10 cellular contexts compared by ENCODE assay signal in genomic region chr20:20184149-20184548, GRCh38.
DNase-seq lines count a peak whose midpoint lies in the region; ATAC-seq and TF ChIP-seq lines count a peak whose summit lies in the region.
"Had no signal": no experiment of that assay in that cellular context is flagged by ENCODE, and none has a peak within 500 bp of the region (broad histone marks: within the 10 kb centered on the region; RNA-seq: fewer than 3 reads in every experiment).

No MANE protein-coding gene starts in this region.

- peaks cover 6% of the 10 kb centered on the region for H3K27me3 Mint-ChIP-seq in activated CD4-positive, alpha-beta memory T cell treated with anti-CD3 and anti-CD28 coated beads for 36 hours
- H3K27me3 Mint-ChIP-seq in activated CD4-positive, alpha-beta memory T cell treated with anti-CD3 and anti-CD28 coated beads, Interleukin-2, amount 10 ng/mL, durations not matched to agents 7 days and 5 days, result peaks cover 3% of the 10 kb centered on the region
- peaks cover 3% of the 10 kb centered on the region; the same call in 1 of the 2 replicates for H3K27me3 Mint-ChIP-seq in WTC11 (ENCODE audit: low read depth)

- no peak for ATAC-seq in WTC11

- no peak overlapping the region for H2BK120ac ChIP-seq in trophoblast cell (ENCODE audit: insufficient read depth, low read length, poor library complexity)

- H3K9me3 ChIP-seq in trophoblast cell (ENCODE audit: insufficient read depth, low read depth, low read length) (peaks cover 3% of the 10 kb centered on the region), tibial artery (no peaks in the 10 kb centered on the region)

- no peak overlapping the region for H3K4me3 Mint-ChIP-seq in activated CD4-positive, alpha-beta memory T cell treated with anti-CD3 and anti-CD28 coated beads for 36 hours
- no peak overlapping the region for H3K4me3 Mint-ChIP-seq in activated CD4-positive, alpha-beta memory T cell treated with anti-CD3 and anti-CD28 coated beads, Interleukin-2, amount 10 ng/mL, durations not matched to agents 7 days and 5 days
- H3K4me3 Mint-ChIP-seq in WTC11, result no peak overlapping the region

- no peak overlapping the region for H3K4me2 ChIP-seq in trophoblast cell (ENCODE audit: low read length)

- CTCF ChIA-PET in activated CD4-positive, alpha-beta memory T cell treated with anti-CD3 and anti-CD28 coated beads for 36 hours (lab: Charles Lee), result interaction anchor here (0.5 to 1.9 kb wide), 9 partner anchors 18 to 410 kb away, joined by 3 to 9 read pairs (median 3); partner anchors contain the start of genes CFAP61 and CRNKL1
- CTCF ChIA-PET in activated CD4-positive, alpha-beta memory T cell treated with anti-CD3 and anti-CD28 coated beads, Interleukin-2, amount 10 ng/mL, durations not matched to agents 7 days and 5 days (lab: Charles Lee), result interaction anchor here (1.3 to 1.6 kb wide), 3 partner anchors 55 to 414 kb away, joined by 3 to 10 read pairs (median 4); no protein-coding TSS in a partner anchor
- CTCF ChIA-PET in WTC11 (lab: Charles Lee), result interaction anchor here (0.6 to 1.8 kb wide), 14 partner anchors 10 to 410 kb away, joined by 3 to 11 read pairs (median 4); no protein-coding TSS in a partner anchor

- H4K8ac ChIP-seq in trophoblast cell (ENCODE audit: low read depth, low read length), result no peak overlapping the region

- H2BK5ac ChIP-seq in trophoblast cell (ENCODE audit: low read depth, low read length, poor library complexity), result no peak overlapping the region

- no peaks in the 10 kb centered on the region for H3K27me3 ChIP-seq in HL-60 (ENCODE audit: insufficient read depth, poor library complexity, severe bottlenecking)
- H3K27me3 ChIP-seq in trophoblast cell (ENCODE audit: insufficient read depth, low read length), result no peaks in the 10 kb centered on the region
- no peaks in the 10 kb centered on the region for H3K27me3 ChIP-seq in tibial artery

- no peak overlapping the region for H3K27ac ChIP-seq in HL-60 (replicated peaks)
- no peak overlapping the region for H3K27ac ChIP-seq in trophoblast cell (ENCODE audit: low read depth, low read length)
- no peak overlapping the region for H3K27ac ChIP-seq in tibial artery

- no peaks in the 10 kb centered on the region for H3K36me3 Mint-ChIP-seq in activated CD4-positive, alpha-beta memory T cell treated with anti-CD3 and anti-CD28 coated beads for 36 hours
- no peaks in the 10 kb centered on the region for H3K36me3 Mint-ChIP-seq in activated CD4-positive, alpha-beta memory T cell treated with anti-CD3 and anti-CD28 coated beads, Interleukin-2, amount 10 ng/mL, durations not matched to agents 7 days and 5 days (ENCODE audit: low read depth)
- H3K36me3 Mint-ChIP-seq in WTC11, result no peaks in the 10 kb centered on the region

- TF ChIP-seq CTCF in HL-60 (IDR thresholded peaks at IDR 0.05; ENCODE audit: insufficient read depth, low read length) (peak; percentile 24), WTC11 (IDR thresholded peaks at IDR 0.05) (peak; percentile 47), tibial artery (IDR thresholded peaks at IDR 0.05) (peak in 1 of 2 experiments; percentile 7)

- no peak overlapping the region for H4K91ac ChIP-seq in trophoblast cell (ENCODE audit: low read depth, low read length)

- no CpG with 5 or more reads among the region's 1 CpG for WGBS in trophoblast cell (ENCODE audit: extremely low coverage, insufficient coverage, insufficient read length)

- no peak overlapping the region for H2AFZ ChIP-seq in trophoblast cell (ENCODE audit: insufficient read depth, low read length, poor library complexity)

- H4K12ac ChIP-seq in trophoblast cell (ENCODE audit: low read depth, low read length), result no peak overlapping the region

- H3K18ac ChIP-seq in trophoblast cell (ENCODE audit: low read length), result no peak overlapping the region

- no peak overlapping the region for H2BK12ac ChIP-seq in trophoblast cell (ENCODE audit: low read length)

- H3K79me2 ChIP-seq in trophoblast cell (ENCODE audit: control insufficient read depth, insufficient read depth, low read length, poor library complexity), result no peaks in the 10 kb centered on the region

- intact Hi-C loops in activated CD4-positive, alpha-beta memory T cell treated with anti-CD3 and anti-CD28 coated beads for 36 hours (cut with micrococcal nuclease), result loop anchor here (10.0 kb wide), 1 partner anchor 381 kb away; no protein-coding TSS in a partner anchor
- intact Hi-C loops in tibial artery (cut with DNase I; ENCODE audit: low total_unique reads), result no loop called here

- H3K36me3 ChIP-seq in trophoblast cell (ENCODE audit: control insufficient read depth in 1 of 2, insufficient read depth in 2 of 2, low read length in 2 of 2), result no peaks in the 10 kb centered on the region
- no peaks in the 10 kb centered on the region for H3K36me3 ChIP-seq in tibial artery

- no peak overlapping the region for H3K4ac ChIP-seq in trophoblast cell (ENCODE audit: low read depth, low read length)

- no peaks in the 10 kb centered on the region for H3K4me1 Mint-ChIP-seq in activated CD4-positive, alpha-beta memory T cell treated with anti-CD3 and anti-CD28 coated beads for 36 hours (ENCODE audit: low read depth)
- H3K4me1 Mint-ChIP-seq in activated CD4-positive, alpha-beta memory T cell treated with anti-CD3 and anti-CD28 coated beads, Interleukin-2, amount 10 ng/mL, durations not matched to agents 7 days and 5 days, result no peaks in the 10 kb centered on the region
- 0 out of 2 replicates have a peak, but pooled peaks cover 2% of the 10 kb centered on the region for H3K4me1 Mint-ChIP-seq in WTC11

- no peak overlapping the region for H3K9ac ChIP-seq in trophoblast cell (ENCODE audit: low read length)

- H3K9me3 Mint-ChIP-seq in activated CD4-positive, alpha-beta memory T cell treated with anti-CD3 and anti-CD28 coated beads for 36 hours, result peaks cover 2% of the 10 kb centered on the region
- H3K9me3 Mint-ChIP-seq in activated CD4-positive, alpha-beta memory T cell treated with anti-CD3 and anti-CD28 coated beads, Interleukin-2, amount 10 ng/mL, durations not matched to agents 7 days and 5 days, result no peaks in the 10 kb centered on the region
- H3K9me3 Mint-ChIP-seq in WTC11, result peaks cover 21% of the 10 kb centered on the region

- DNase-seq in activated CD4-positive, alpha-beta memory T cell treated with anti-CD3 and anti-CD28 coated beads for 36 hours, result peak; percentile 17
- no peak for DNase-seq in activated CD4-positive, alpha-beta memory T cell treated with anti-CD3 and anti-CD28 coated beads, Interleukin-2, amount 10 ng/mL, durations not matched to agents 7 days and 5 days
- DNase-seq in HL-60 (ENCODE audit: low read depth in 1 of 2, low spot score in 1 of 2), result peak; percentile 12 to 21
- DNase-seq in WTC11 (ENCODE audit: low spot score), result peak; percentile 29
- peak; percentile 35 to 70 for DNase-seq in trophoblast cell
- no peak for DNase-seq in T-helper 1 cell
- DNase-seq in mucosa of gallbladder (ENCODE audit: low spot score), result no peak
- DNase-seq in tibial artery, result no peak
- DNase-seq: effector CD4-positive, alpha-beta T cell; NCI-H82 had no signal

- H3K14ac ChIP-seq in trophoblast cell (ENCODE audit: low read length), result no peak overlapping the region

- H3K23ac ChIP-seq in trophoblast cell (ENCODE audit: low read length), result no peak overlapping the region

- H3K79me1 ChIP-seq in trophoblast cell (ENCODE audit: low read length), result no peaks in the 10 kb centered on the region

- no peak overlapping the region for H3K4me3 ChIP-seq in HL-60 (replicated peaks; ENCODE audit: insufficient read depth, low read length)
- no peak overlapping the region for H3K4me3 ChIP-seq in trophoblast cell (ENCODE audit: low read depth, low read length)
- no peak overlapping the region for H3K4me3 ChIP-seq in tibial artery

- no peaks in the 10 kb centered on the region for H3K4me1 ChIP-seq in trophoblast cell (ENCODE audit: control insufficient read depth in 1 of 2, insufficient read depth in 2 of 2, low read length in 2 of 2)
- H3K4me1 ChIP-seq in tibial artery, result no peaks in the 10 kb centered on the region

- H2AK5ac ChIP-seq in trophoblast cell (ENCODE audit: low read length), result no peak overlapping the region

- no peak overlapping the region for H3K27ac Mint-ChIP-seq in activated CD4-positive, alpha-beta memory T cell treated with anti-CD3 and anti-CD28 coated beads for 36 hours
- no peak overlapping the region for H3K27ac Mint-ChIP-seq in activated CD4-positive, alpha-beta memory T cell treated with anti-CD3 and anti-CD28 coated beads, Interleukin-2, amount 10 ng/mL, durations not matched to agents 7 days and 5 days
- no peak overlapping the region for H3K27ac Mint-ChIP-seq in WTC11

- POLR2A ChIA-PET in activated CD4-positive, alpha-beta memory T cell treated with anti-CD3 and anti-CD28 coated beads for 36 hours (lab: Charles Lee), result no interaction called here
- POLR2A ChIA-PET in activated CD4-positive, alpha-beta memory T cell treated with anti-CD3 and anti-CD28 coated beads, Interleukin-2, amount 10 ng/mL, durations not matched to agents 7 days and 5 days (lab: Charles Lee), result no interaction called here
- POLR2A ChIA-PET in WTC11 (lab: Charles Lee), result no interaction called here

TF ChIP-seq in WTC11, 78 proteins besides CTCF, POLR2A, EP300 and RAD21 (continues in another document):
- TF ChIP-seq CBFB (CRISPR knock-in tag; IDR thresholded peaks at IDR 0.05; ENCODE audit: low read depth) (no peak), ZNF263 (CRISPR knock-in tag; IDR thresholded peaks at IDR 0.05; ENCODE audit: low read depth) (no peak), MXD4 (CRISPR knock-in tag; IDR thresholded peaks at IDR 0.05; ENCODE audit: borderline replicate concordance) (no peak)
- TF ChIP-seq, protein P1, sequence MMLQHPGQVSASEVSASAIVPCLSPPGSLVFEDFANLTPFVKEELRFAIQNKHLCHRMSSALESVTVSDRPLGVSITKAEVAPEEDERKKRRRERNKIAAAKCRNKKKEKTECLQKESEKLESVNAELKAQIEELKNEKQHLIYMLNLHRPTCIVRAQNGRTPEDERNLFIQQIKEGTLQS (CRISPR knock-in tag; conservative IDR thresholded peaks at IDR 0.05), result no peak

Comparison
In these comparisons a context has a peak if more than half of its experiments do, and no peak if none do; other contexts are left out.
1. DNase-seq: peak in activated CD4-positive, alpha-beta memory T cell treated with anti-CD3 and anti-CD28 coated beads for 36 hours (single experiment), HL-60 (2 of 2), WTC11 (single experiment) and trophoblast cell (2 of 2); none in activated CD4-positive, alpha-beta memory T cell treated with anti-CD3 and anti-CD28 coated beads, Interleukin-2, amount 10 ng/mL, durations not matched to agents 7 days and 5 days (single experiment), T-helper 1 cell (0 of 5), mucosa of gallbladder (single experiment) and tibial artery (0 of 2).